ENCODE assay signal across 2 cellular contexts in the genomic region with DNA sequence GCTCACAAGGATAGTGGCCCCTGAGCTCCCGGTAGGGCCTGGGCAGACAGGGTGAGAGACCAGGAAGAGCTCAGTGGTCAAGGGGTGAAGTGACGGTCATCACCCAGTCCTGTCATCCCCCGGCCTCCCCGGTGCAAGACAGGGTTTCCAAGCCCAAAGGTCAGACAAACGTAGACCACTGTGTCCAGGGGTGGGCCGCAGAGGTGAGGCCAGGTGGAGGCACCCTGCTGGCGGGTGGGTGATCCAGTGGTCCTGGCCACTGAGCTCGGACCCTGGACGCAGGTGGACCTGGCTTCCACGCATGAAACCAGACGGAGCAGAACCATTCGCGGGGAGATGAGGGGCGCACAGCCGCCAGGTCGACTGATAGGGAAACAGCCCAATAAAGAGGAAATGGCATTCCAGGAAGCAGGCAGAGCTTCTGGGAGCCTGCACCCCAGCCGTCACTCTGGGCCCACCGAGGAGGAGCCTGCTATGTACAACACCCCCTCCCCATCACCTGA.
TF ChIP-seq lines count a peak whose summit lies in the region.

No MANE protein-coding gene starts in this region.

TF ChIP-seq in A549, 52 proteins besides CTCF, POLR2A, EP300 and RAD21 (continued from another document):
- TF ChIP-seq KDM5A (IDR thresholded peaks at IDR 0.05), result no peak
- no peak for TF ChIP-seq RARB (CRISPR knock-in tag; IDR thresholded peaks at IDR 0.05)
- no peak for TF ChIP-seq SREBF2 (IDR thresholded peaks at IDR 0.05)
- TF ChIP-seq RFX5 (IDR thresholded peaks at IDR 0.05), result no peak
- TF ChIP-seq, protein P1, sequence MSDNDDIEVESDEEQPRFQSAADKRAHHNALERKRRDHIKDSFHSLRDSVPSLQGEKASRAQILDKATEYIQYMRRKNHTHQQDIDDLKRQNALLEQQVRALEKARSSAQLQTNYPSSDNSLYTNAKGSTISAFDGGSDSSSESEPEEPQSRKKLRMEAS (IDR thresholded peaks at IDR 0.05), result no peak
- no peak for TF ChIP-seq NPAS2 (CRISPR knock-in tag; IDR thresholded peaks at IDR 0.05; ENCODE audit: borderline replicate concordance)
- no peak for TF ChIP-seq HDAC2 (IDR thresholded peaks at IDR 0.05)
- no peak for TF ChIP-seq TP53 (CRISPR knock-in tag; IDR thresholded peaks at IDR 0.05)
- TF ChIP-seq, protein P2, sequence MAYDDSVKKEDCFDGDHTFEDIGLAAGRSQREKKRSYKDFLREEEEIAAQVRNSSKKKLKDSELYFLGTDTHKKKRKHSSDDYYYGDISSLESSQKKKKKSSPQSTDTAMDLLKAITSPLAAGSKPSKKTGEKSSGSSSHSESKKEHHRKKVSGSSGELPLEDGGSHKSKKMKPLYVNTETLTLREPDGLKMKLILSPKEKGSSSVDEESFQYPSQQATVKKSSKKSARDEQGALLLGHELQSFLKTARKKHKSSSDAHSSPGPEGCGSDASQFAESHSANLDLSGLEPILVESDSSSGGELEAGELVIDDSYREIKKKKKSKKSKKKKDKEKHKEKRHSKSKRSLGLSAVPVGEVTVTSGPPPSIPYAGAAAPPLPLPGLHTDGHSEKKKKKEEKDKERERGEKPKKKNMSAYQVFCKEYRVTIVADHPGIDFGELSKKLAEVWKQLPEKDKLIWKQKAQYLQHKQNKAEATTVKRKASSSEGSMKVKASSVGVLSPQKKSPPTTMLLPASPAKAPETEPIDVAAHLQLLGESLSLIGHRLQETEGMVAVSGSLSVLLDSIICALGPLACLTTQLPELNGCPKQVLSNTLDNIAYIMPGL (CRISPR knock-in tag; IDR thresholded peaks at IDR 0.05; ENCODE audit: borderline replicate concordance), result no peak
- TF ChIP-seq ZFP36 (IDR thresholded peaks at IDR 0.05; ENCODE audit: borderline replicate concordance, partially characterized antibody), result no peak

TF ChIP-seq in GM23338, 12 proteins besides CTCF, POLR2A, EP300 and RAD21 (continued from another document):
- TF ChIP-seq REST (IDR thresholded peaks at IDR 0.05; ENCODE audit: unreplicated experiment), result no peak
- no peak for TF ChIP-seq POLR2AphosphoS5 (IDR thresholded peaks at IDR 0.05; ENCODE audit: low read depth)
